ENCODE assay signal across 9 cellular contexts in genomic region chr6:7201732-7202541, GRCh38.
DNase-seq lines count a peak whose midpoint lies in the region; ATAC-seq and TF ChIP-seq lines count a peak whose summit lies in the region.
"Had no signal": no experiment of that assay in that cellular context is flagged by ENCODE, and none has a peak within 500 bp of the region (broad histone marks: within the 10 kb centered on the region; RNA-seq: fewer than 3 reads in every experiment).

No MANE protein-coding gene starts in this region.

- H3K4me3 Mint-ChIP-seq in Caco-2 (ENCODE audit: unreplicated experiment): peak overlapping the region; percentile 50
- H3K4me3 Mint-ChIP-seq in activated naive CD8-positive, alpha-beta T cell treated with anti-CD3 and anti-CD28 coated beads, Interleukin-2, amount 50 U/mL, for 24 hours: peak overlapping the region; percentile 7
- H3K4me3 Mint-ChIP-seq in naive thymus-derived CD4-positive, alpha-beta T cell: no peak overlapping the region

- peaks cover 20% of the 10 kb centered on the region for H3K4me1 Mint-ChIP-seq in Caco-2 (ENCODE audit: low read depth, unreplicated experiment)
- peaks cover 26% of the 10 kb centered on the region for H3K4me1 Mint-ChIP-seq in activated naive CD8-positive, alpha-beta T cell treated with anti-CD3 and anti-CD28 coated beads, Interleukin-2, amount 50 U/mL, for 24 hours
- H3K4me1 Mint-ChIP-seq in naive thymus-derived CD4-positive, alpha-beta T cell: peaks cover 18 to 50% (median 33%) of the 10 kb centered on the region in 7 donors

- H3K27me3 Mint-ChIP-seq in Caco-2 (ENCODE audit: insufficient read depth, unreplicated experiment): no peaks in the 10 kb centered on the region
- H3K27me3 Mint-ChIP-seq in activated naive CD8-positive, alpha-beta T cell treated with anti-CD3 and anti-CD28 coated beads, Interleukin-2, amount 50 U/mL, for 24 hours: no peaks in the 10 kb centered on the region
- no peaks in the 10 kb centered on the region for H3K27me3 Mint-ChIP-seq in naive thymus-derived CD4-positive, alpha-beta T cell

- POLR2A ChIA-PET in Caco-2 (lab: Charles Lee): no interaction called here
- POLR2A ChIA-PET in naive thymus-derived CD4-positive, alpha-beta T cell (lab: Charles Lee): no interaction called here

- CTCF ChIA-PET in Caco-2 (lab: Charles Lee): interaction anchor here (0.9 kb wide), 1 partner anchor 55 kb away, joined by 4 read pairs; no protein-coding TSS in a partner anchor
- CTCF ChIA-PET in naive thymus-derived CD4-positive, alpha-beta T cell (lab: Charles Lee): interaction anchor here (0.6 kb wide), 1 partner anchor 82 kb away, joined by 3 read pairs; no protein-coding TSS in a partner anchor

- H3K4me3 ChIP-seq in Caco-2 (ENCODE audit: low read depth, low read length): no peak overlapping the region
- H3K4me3 ChIP-seq in naive thymus-derived CD4-positive, alpha-beta T cell (ENCODE audit: low read length): no peak overlapping the region

- BruUV-seq in Caco-2 (replicated peaks; lab: Mats Ljungman, UMichigan): no TSS peak

- in situ Hi-C loops in ACHN (cut with HindIII; ENCODE audit: low pct_ligation_motif_present, low pct_unique_long_range_greater_than_20kb, low sequenced_read_pairs): no loop called here

- H3K27ac Mint-ChIP-seq in Caco-2 (ENCODE audit: unreplicated experiment): peak overlapping the region; percentile 14
- peak overlapping the region; percentile 75 for H3K27ac Mint-ChIP-seq in activated naive CD8-positive, alpha-beta T cell treated with anti-CD3 and anti-CD28 coated beads, Interleukin-2, amount 50 U/mL, for 24 hours
- H3K27ac Mint-ChIP-seq in naive thymus-derived CD4-positive, alpha-beta T cell: peak overlapping the region in 7 of 9 donors; percentile 16 to 84 (median 52)

- DNase-seq in Caco-2: no peak
- peak; percentile 26 for DNase-seq in activated naive CD8-positive, alpha-beta T cell treated with anti-CD3 and anti-CD28 coated beads, Interleukin-2, amount 50 U/mL, for 24 hours
- DNase-seq in naive thymus-derived CD4-positive, alpha-beta T cell: peak in 2 of 9 donors; percentile 19 to 31
- no peak for DNase-seq in ACHN
- DNase-seq in AG08395 (ENCODE audit: low spot score): no peak
- DNase-seq in NCI-H2081 treated with DMSO at 0.1 percent for 48 hours (lab: John Stamatoyannopoulos, UW): no peak

- no peak overlapping the region for H3K27ac ChIP-seq in naive thymus-derived CD4-positive, alpha-beta T cell (ENCODE audit: low read depth, low read length)

- H3K36me3 Mint-ChIP-seq in Caco-2 (ENCODE audit: insufficient read depth, unreplicated experiment): peaks cover 41% of the 10 kb centered on the region
- H3K36me3 Mint-ChIP-seq in activated naive CD8-positive, alpha-beta T cell treated with anti-CD3 and anti-CD28 coated beads, Interleukin-2, amount 50 U/mL, for 24 hours (ENCODE audit: low read depth): peaks cover 27% of the 10 kb centered on the region
- H3K36me3 Mint-ChIP-seq in naive thymus-derived CD4-positive, alpha-beta T cell: peaks cover 9 to 34% (median 12%) of the 10 kb centered on the region in 5 donors

- TF ChIP-seq CTCF in Caco-2 (IDR thresholded peaks at IDR 0.05; ENCODE audit: insufficient read depth in 1 of 2, low read depth in 1 of 2, low read length in 1 of 2, severe bottlenecking in 1 of 2, unreplicated experiment in 1 of 2): no peak

- peak; percentile 97 for ATAC-seq in GM19395 (IDR thresholded peaks at IDR 0.05; ENCODE audit: unreplicated experiment)
- ATAC-seq in HG03432 (IDR thresholded peaks at IDR 0.05; ENCODE audit: unreplicated experiment): peak; percentile 94
- peak; percentile 91 for ATAC-seq in activated naive CD8-positive, alpha-beta T cell treated with anti-CD3 and anti-CD28 coated beads, Interleukin-2, amount 50 U/mL, for 24 hours
- peak; percentile 95 for ATAC-seq in naive thymus-derived CD4-positive, alpha-beta T cell
- ATAC-seq: HCT116 had no signal

- H3K9me3 ChIP-seq in Caco-2: no peaks in the 10 kb centered on the region
- no peaks in the 10 kb centered on the region for H3K9me3 ChIP-seq in naive thymus-derived CD4-positive, alpha-beta T cell (ENCODE audit: control insufficient read depth in 2 of 3, low read length in 3 of 3)

- peaks cover 8% of the 10 kb centered on the region for H3K4me1 ChIP-seq in Caco-2
- peaks cover 0 to 7% of the 10 kb centered on the region in 2 donors for H3K4me1 ChIP-seq in naive thymus-derived CD4-positive, alpha-beta T cell (ENCODE audit: control insufficient read depth in 2 of 2, insufficient read depth in 2 of 2, low read length in 2 of 2)

- intact Hi-C loops in Caco-2 (cut with micrococcal nuclease; ENCODE audit: unreplicated experiment): no loop called here
- intact Hi-C loops in naive thymus-derived CD4-positive, alpha-beta T cell (cut with micrococcal nuclease): no loop called here

- H3K9me3 Mint-ChIP-seq in Caco-2 (ENCODE audit: unreplicated experiment): no peaks in the 10 kb centered on the region
- no peaks in the 10 kb centered on the region for H3K9me3 Mint-ChIP-seq in activated naive CD8-positive, alpha-beta T cell treated with anti-CD3 and anti-CD28 coated beads, Interleukin-2, amount 50 U/mL, for 24 hours
- no peaks in the 10 kb centered on the region for H3K9me3 Mint-ChIP-seq in naive thymus-derived CD4-positive, alpha-beta T cell

- H3K27me3 ChIP-seq in Caco-2 (replicated peaks; ENCODE audit: control insufficient read depth, insufficient read depth, low read length): no peaks in the 10 kb centered on the region
- no peaks in the 10 kb centered on the region for H3K27me3 ChIP-seq in naive thymus-derived CD4-positive, alpha-beta T cell (ENCODE audit: control insufficient read depth in 2 of 2, insufficient read depth in 2 of 2, low read length in 2 of 2)

- peaks cover 2% of the 10 kb centered on the region; the same call in 1 of the 2 replicates for H3K36me3 ChIP-seq in Caco-2 (ENCODE audit: control insufficient read depth, insufficient read depth, low read length)
- peaks cover 0 to 31% (median 0%) of the 10 kb centered on the region in 3 experiments for H3K36me3 ChIP-seq in naive thymus-derived CD4-positive, alpha-beta T cell (ENCODE audit: control insufficient read depth in 2 of 3, insufficient read depth in 3 of 3, low read length in 3 of 3)

Comparison
In these comparisons a context has a peak if more than half of its experiments do, and no peak if none do; other contexts are left out.
1. H3K27ac Mint-ChIP-seq: peak in every context shown above with its lines; median percentile 75 in activated naive CD8-positive, alpha-beta T cell treated with anti-CD3 and anti-CD28 coated beads, Interleukin-2, amount 50 U/mL, for 24 hours; 52 in naive thymus-derived CD4-positive, alpha-beta T cell; 14 in Caco-2.
2. H3K4me3 Mint-ChIP-seq: peak in Caco-2 (single experiment) and activated naive CD8-positive, alpha-beta T cell treated with anti-CD3 and anti-CD28 coated beads, Interleukin-2, amount 50 U/mL, for 24 hours (single experiment); none in naive thymus-derived CD4-positive, alpha-beta T cell (0 of 10).
3. Peak in every context shown above with its lines, with median percentiles within 50 percentile points of each other: ATAC-seq.